In the genomic region with DNA sequence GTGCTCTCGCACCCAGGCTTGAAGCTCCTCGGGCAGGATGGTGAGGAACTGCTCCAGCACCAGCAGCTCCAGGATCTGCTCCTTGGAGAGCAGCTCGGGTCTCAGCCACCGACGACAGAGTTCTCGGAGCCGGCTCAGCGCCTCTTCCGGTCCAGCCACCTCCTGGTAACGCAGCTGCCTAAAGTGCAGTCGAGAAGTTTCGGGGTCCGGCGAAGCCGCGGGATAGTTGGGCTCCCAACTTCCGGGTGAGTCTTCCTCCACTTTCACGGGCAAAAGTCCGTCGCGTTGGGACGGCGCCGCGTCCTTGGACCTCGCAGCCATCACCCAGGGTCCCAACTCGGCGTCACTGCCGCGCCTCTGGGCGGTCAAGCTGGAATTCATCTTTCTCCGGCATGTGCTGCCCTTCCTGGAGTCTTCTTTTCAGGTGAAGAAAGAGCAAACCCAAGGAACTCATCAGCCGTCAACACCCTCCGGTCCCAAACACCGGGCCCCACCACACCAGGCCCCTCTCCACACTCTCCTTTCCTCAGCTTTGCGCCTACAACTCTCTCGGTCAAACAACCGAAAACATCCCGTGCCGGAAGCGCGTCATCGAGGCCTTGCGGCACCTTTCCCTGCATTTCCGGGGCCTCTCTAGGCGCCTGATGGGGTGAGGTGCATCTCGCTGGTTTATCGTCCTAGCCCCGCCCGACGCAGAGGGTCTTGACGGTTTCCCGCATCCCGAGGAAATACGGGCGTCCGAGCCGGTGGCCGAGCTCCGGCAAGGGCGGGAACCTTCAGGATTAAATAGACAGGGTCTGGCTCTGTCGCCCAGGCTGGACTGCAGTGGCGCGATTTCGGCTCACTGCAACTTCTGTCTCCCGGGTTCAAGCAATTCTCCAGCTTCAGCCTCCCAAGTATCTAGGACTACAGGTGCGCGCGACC, we compare ENCODE assay signal across 1 cellular context.
TF ChIP-seq lines count a peak whose summit lies in the region.

A gene (minus strand): TSS at position 569 of the 924 bp plus-strand sequence. CDS start 188 bp downstream, at position 381.

TF ChIP-seq in HEK293, 187 proteins besides CTCF, POLR2A, EP300 and RAD21 (continued from another document and continues in another):
- no peak for TF ChIP-seq ZNF146 (tag by site-specific recombination; IDR thresholded peaks at IDR 0.05)
- TF ChIP-seq ZNF792 (tag by site-specific recombination; IDR thresholded peaks at IDR 0.05) = no peak
- TF ChIP-seq SETDB1 (IDR thresholded peaks at IDR 0.05; ENCODE audit: insufficient read length, low read length) = no peak
- no peak for TF ChIP-seq MZF1 (tag by site-specific recombination; IDR thresholded peaks at IDR 0.05; ENCODE audit: borderline replicate concordance)
- TF ChIP-seq ZFP41 (tag by site-specific recombination; IDR thresholded peaks at IDR 0.05; ENCODE audit: borderline replicate concordance) = no peak
- TF ChIP-seq BCL11B (tag by site-specific recombination; IDR thresholded peaks at IDR 0.05; ENCODE audit: low read depth) = no peak
- no peak for TF ChIP-seq ZNF785 (tag by site-specific recombination; IDR thresholded peaks at IDR 0.05)
- no peak for TF ChIP-seq ZNF354C (tag by site-specific recombination; IDR thresholded peaks at IDR 0.05; ENCODE audit: borderline replicate concordance, low read depth)
- TF ChIP-seq GFI1B (tag by site-specific recombination; IDR thresholded peaks at IDR 0.05) = no peak
- TF ChIP-seq OVOL3 (tag by site-specific recombination; IDR thresholded peaks at IDR 0.05) = peak; percentile 78; the same call in 1 of the 2 replicates
- TF ChIP-seq, protein P1, sequence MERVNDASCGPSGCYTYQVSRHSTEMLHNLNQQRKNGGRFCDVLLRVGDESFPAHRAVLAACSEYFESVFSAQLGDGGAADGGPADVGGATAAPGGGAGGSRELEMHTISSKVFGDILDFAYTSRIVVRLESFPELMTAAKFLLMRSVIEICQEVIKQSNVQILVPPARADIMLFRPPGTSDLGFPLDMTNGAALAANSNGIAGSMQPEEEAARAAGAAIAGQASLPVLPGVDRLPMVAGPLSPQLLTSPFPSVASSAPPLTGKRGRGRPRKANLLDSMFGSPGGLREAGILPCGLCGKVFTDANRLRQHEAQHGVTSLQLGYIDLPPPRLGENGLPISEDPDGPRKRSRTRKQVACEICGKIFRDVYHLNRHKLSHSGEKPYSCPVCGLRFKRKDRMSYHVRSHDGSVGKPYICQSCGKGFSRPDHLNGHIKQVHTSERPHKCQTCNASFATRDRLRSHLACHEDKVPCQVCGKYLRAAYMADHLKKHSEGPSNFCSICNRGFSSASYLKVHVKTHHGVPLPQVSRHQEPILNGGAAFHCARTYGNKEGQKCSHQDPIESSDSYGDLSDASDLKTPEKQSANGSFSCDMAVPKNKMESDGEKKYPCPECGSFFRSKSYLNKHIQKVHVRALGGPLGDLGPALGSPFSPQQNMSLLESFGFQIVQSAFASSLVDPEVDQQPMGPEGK (tag by site-specific recombination; IDR thresholded peaks at IDR 0.05) = no peak; the same call in none of the 2 replicates
- TF ChIP-seq ZNF549 (tag by site-specific recombination; IDR thresholded peaks at IDR 0.05) = no peak
- TF ChIP-seq ZNF157 (tag by site-specific recombination; IDR thresholded peaks at IDR 0.05) = no peak
- TF ChIP-seq, protein P2, sequence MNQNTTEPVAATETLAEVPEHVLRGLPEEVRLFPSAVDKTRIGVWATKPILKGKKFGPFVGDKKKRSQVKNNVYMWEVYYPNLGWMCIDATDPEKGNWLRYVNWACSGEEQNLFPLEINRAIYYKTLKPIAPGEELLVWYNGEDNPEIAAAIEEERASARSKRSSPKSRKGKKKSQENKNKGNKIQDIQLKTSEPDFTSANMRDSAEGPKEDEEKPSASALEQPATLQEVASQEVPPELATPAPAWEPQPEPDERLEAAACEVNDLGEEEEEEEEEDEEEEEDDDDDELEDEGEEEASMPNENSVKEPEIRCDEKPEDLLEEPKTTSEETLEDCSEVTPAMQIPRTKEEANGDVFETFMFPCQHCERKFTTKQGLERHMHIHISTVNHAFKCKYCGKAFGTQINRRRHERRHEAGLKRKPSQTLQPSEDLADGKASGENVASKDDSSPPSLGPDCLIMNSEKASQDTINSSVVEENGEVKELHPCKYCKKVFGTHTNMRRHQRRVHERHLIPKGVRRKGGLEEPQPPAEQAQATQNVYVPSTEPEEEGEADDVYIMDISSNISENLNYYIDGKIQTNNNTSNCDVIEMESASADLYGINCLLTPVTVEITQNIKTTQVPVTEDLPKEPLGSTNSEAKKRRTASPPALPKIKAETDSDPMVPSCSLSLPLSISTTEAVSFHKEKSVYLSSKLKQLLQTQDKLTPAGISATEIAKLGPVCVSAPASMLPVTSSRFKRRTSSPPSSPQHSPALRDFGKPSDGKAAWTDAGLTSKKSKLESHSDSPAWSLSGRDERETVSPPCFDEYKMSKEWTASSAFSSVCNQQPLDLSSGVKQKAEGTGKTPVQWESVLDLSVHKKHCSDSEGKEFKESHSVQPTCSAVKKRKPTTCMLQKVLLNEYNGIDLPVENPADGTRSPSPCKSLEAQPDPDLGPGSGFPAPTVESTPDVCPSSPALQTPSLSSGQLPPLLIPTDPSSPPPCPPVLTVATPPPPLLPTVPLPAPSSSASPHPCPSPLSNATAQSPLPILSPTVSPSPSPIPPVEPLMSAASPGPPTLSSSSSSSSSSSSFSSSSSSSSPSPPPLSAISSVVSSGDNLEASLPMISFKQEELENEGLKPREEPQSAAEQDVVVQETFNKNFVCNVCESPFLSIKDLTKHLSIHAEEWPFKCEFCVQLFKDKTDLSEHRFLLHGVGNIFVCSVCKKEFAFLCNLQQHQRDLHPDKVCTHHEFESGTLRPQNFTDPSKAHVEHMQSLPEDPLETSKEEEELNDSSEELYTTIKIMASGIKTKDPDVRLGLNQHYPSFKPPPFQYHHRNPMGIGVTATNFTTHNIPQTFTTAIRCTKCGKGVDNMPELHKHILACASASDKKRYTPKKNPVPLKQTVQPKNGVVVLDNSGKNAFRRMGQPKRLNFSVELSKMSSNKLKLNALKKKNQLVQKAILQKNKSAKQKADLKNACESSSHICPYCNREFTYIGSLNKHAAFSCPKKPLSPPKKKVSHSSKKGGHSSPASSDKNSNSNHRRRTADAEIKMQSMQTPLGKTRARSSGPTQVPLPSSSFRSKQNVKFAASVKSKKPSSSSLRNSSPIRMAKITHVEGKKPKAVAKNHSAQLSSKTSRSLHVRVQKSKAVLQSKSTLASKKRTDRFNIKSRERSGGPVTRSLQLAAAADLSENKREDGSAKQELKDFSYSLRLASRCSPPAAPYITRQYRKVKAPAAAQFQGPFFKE (tag by site-specific recombination; IDR thresholded peaks at IDR 0.05; ENCODE audit: borderline replicate concordance) = no peak
- peak; percentile 77 for TF ChIP-seq SP3 (tag by site-specific recombination; IDR thresholded peaks at IDR 0.05)
- TF ChIP-seq, protein P3, sequence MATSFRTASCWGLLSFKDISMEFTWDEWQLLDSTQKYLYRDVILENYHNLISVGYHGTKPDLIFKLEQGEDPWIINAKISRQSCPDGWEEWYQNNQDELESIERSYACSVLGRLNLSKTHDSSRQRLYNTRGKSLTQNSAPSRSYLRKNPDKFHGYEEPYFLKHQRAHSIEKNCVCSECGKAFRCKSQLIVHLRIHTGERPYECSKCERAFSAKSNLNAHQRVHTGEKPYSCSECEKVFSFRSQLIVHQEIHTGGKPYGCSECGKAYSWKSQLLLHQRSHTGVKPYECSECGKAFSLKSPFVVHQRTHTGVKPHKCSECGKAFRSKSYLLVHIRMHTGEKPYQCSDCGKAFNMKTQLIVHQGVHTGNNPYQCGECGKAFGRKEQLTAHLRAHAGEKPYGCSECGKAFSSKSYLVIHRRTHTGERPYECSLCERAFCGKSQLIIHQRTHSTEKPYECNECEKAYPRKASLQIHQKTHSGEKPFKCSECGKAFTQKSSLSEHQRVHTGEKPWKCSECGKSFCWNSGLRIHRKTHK (tag by site-specific recombination; IDR thresholded peaks at IDR 0.05) = no peak
- no peak for TF ChIP-seq ZNF777 (tag by site-specific recombination; IDR thresholded peaks at IDR 0.05; ENCODE audit: borderline replicate concordance)
- TF ChIP-seq, protein P4, sequence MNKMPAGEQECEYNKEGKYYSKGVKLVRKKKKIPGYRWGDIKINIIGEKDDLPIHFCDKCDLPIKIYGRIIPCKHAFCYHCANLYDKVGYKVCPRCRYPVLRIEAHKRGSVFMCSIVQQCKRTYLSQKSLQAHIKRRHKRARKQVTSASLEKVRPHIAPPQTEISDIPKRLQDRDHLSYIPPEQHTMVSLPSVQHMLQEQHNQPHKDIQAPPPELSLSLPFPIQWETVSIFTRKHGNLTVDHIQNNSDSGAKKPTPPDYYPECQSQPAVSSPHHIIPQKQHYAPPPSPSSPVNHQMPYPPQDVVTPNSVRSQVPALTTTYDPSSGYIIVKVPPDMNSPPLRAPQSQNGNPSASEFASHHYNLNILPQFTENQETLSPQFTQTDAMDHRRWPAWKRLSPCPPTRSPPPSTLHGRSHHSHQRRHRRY (tag by site-specific recombination; IDR thresholded peaks at IDR 0.05) = no peak
- TF ChIP-seq, protein P5, sequence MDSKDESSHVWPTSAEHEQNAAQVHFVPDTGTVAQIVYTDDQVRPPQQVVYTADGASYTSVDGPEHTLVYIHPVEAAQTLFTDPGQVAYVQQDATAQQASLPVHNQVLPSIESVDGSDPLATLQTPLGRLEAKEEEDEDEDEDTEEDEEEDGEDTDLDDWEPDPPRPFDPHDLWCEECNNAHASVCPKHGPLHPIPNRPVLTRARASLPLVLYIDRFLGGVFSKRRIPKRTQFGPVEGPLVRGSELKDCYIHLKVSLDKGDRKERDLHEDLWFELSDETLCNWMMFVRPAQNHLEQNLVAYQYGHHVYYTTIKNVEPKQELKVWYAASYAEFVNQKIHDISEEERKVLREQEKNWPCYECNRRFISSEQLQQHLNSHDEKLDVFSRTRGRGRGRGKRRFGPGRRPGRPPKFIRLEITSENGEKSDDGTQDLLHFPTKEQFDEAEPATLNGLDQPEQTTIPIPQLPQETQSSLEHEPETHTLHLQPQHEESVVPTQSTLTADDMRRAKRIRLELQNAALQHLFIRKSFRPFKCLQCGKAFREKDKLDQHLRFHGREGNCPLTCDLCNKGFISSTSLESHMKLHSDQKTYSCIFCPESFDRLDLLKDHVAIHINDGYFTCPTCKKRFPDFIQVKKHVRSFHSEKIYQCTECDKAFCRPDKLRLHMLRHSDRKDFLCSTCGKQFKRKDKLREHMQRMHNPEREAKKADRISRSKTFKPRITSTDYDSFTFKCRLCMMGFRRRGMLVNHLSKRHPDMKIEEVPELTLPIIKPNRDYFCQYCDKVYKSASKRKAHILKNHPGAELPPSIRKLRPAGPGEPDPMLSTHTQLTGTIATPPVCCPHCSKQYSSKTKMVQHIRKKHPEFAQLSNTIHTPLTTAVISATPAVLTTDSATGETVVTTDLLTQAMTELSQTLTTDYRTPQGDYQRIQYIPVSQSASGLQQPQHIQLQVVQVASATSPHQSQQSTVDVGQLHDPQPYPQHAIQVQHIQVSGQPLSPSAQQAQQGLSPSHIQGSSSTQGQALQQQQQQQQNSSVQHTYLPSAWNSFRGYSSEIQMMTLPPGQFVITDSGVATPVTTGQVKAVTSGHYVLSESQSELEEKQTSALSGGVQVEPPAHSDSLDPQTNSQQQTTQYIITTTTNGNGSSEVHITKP (tag by site-specific recombination; IDR thresholded peaks at IDR 0.05) = 0 out of 2 replicates have a peak, but pooled peaks have one; percentile 62
- no peak for TF ChIP-seq ZNF571 (tag by site-specific recombination; IDR thresholded peaks at IDR 0.05)
- TF ChIP-seq, protein P6, sequence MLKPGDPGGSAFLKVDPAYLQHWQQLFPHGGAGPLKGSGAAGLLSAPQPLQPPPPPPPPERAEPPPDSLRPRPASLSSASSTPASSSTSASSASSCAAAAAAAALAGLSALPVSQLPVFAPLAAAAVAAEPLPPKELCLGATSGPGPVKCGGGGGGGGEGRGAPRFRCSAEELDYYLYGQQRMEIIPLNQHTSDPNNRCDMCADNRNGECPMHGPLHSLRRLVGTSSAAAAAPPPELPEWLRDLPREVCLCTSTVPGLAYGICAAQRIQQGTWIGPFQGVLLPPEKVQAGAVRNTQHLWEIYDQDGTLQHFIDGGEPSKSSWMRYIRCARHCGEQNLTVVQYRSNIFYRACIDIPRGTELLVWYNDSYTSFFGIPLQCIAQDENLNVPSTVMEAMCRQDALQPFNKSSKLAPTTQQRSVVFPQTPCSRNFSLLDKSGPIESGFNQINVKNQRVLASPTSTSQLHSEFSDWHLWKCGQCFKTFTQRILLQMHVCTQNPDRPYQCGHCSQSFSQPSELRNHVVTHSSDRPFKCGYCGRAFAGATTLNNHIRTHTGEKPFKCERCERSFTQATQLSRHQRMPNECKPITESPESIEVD (tag by site-specific recombination; IDR thresholded peaks at IDR 0.05) = no peak
- no peak for TF ChIP-seq ZNF324 (tag by site-specific recombination; IDR thresholded peaks at IDR 0.05)
- peak; percentile 90 for TF ChIP-seq ZNF76 (tag by site-specific recombination; IDR thresholded peaks at IDR 0.05; ENCODE audit: borderline replicate concordance, low read depth)
- no peak for TF ChIP-seq ZNF473 (tag by site-specific recombination; IDR thresholded peaks at IDR 0.05)
- peak; percentile 96 for TF ChIP-seq PRDM1 (tag by site-specific recombination; IDR thresholded peaks at IDR 0.05)
- TF ChIP-seq TRIM28 (IDR thresholded peaks at IDR 0.05; ENCODE audit: borderline replicate concordance, low read length) = no peak
- no peak for TF ChIP-seq ZNF19 (tag by site-specific recombination; IDR thresholded peaks at IDR 0.05; ENCODE audit: low read depth)
- no peak for TF ChIP-seq GLIS2 (tag by site-specific recombination; IDR thresholded peaks at IDR 0.05)
- no peak for TF ChIP-seq YY2 (tag by site-specific recombination; IDR thresholded peaks at IDR 0.05)
- TF ChIP-seq KLF16 (tag by site-specific recombination; IDR thresholded peaks at IDR 0.05) = 0 out of 2 replicates have a peak, but pooled peaks have one; percentile 19
- TF ChIP-seq, protein P7, sequence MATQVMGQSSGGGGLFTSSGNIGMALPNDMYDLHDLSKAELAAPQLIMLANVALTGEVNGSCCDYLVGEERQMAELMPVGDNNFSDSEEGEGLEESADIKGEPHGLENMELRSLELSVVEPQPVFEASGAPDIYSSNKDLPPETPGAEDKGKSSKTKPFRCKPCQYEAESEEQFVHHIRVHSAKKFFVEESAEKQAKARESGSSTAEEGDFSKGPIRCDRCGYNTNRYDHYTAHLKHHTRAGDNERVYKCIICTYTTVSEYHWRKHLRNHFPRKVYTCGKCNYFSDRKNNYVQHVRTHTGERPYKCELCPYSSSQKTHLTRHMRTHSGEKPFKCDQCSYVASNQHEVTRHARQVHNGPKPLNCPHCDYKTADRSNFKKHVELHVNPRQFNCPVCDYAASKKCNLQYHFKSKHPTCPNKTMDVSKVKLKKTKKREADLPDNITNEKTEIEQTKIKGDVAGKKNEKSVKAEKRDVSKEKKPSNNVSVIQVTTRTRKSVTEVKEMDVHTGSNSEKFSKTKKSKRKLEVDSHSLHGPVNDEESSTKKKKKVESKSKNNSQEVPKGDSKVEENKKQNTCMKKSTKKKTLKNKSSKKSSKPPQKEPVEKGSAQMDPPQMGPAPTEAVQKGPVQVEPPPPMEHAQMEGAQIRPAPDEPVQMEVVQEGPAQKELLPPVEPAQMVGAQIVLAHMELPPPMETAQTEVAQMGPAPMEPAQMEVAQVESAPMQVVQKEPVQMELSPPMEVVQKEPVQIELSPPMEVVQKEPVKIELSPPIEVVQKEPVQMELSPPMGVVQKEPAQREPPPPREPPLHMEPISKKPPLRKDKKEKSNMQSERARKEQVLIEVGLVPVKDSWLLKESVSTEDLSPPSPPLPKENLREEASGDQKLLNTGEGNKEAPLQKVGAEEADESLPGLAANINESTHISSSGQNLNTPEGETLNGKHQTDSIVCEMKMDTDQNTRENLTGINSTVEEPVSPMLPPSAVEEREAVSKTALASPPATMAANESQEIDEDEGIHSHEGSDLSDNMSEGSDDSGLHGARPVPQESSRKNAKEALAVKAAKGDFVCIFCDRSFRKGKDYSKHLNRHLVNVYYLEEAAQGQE (tag by site-specific recombination; IDR thresholded peaks at IDR 0.05) = no peak
- TF ChIP-seq SCRT2 (tag by site-specific recombination; IDR thresholded peaks at IDR 0.05) = peak; percentile 74; the same call in 1 of the 2 replicates
